ENCODE assay signal across 26 cellular contexts in the genomic region with DNA sequence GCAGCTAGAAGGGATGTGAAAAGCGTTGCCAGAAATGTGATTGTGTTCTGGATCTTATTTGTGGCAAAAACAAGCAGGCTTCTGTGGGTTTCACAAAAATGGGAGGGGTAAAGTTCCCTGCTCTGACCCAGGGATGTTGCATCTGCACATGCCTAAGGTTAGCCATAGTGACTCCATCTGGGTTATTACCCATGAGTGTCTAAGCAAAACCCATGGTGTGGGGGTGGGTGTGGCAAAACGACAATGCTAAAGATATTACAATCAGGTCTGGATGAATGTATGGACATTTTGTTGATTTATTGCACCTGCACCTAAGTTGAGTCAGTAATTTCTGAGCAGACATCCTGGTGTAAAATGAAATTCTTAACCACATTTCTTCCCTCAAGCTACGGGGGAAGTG.
DNase-seq lines count a peak whose midpoint lies in the region; ATAC-seq and TF ChIP-seq lines count a peak whose summit lies in the region.
"Had no signal": no experiment of that assay in that cellular context is flagged by ENCODE, and none has a peak within 500 bp of the region (broad histone marks: within the 10 kb centered on the region; RNA-seq: fewer than 3 reads in every experiment).

No MANE protein-coding gene starts in this region.

- H3K27me3 ChIP-seq in DND-41 (ENCODE audit: insufficient read depth, low read length, poor library complexity): no peaks in the 10 kb centered on the region
- H3K27me3 ChIP-seq: BE2C; BLaER1; BLaER1 treated with 17β-estradiol and CSF1 and Interleukin-3, amounts not matched to agents 10 nM and 100 nM had no signal

- peak; percentile 88 for ATAC-seq in DND-41 (ENCODE audit: insufficient read depth, low read depth)
- ATAC-seq: A549; CD8-positive, alpha-beta T cell had no signal

- H2AFZ ChIP-seq in DND-41 (ENCODE audit: low read depth, low read length): no peak overlapping the region; the same call in 1 of the 2 replicates

- peak overlapping the region; percentile 85 for H3K27ac ChIP-seq in DND-41 (ENCODE audit: low read length)
- H3K27ac ChIP-seq: 22Rv1; A549; BLaER1; BLaER1 treated with 17β-estradiol and CSF1 and Interleukin-3, amounts not matched to agents 10 nM and 100 nM; C4-2B had no signal

- H4K20me1 ChIP-seq in DND-41 (ENCODE audit: insufficient read depth, low read length): no peaks in the 10 kb centered on the region
- H4K20me1 ChIP-seq: BLaER1; BLaER1 treated with 17β-estradiol and CSF1 and Interleukin-3, amounts not matched to agents 10 nM and 100 nM had no signal

- peaks cover 55% of the 10 kb centered on the region for H3K4me1 ChIP-seq in DND-41 (ENCODE audit: insufficient read depth, low read length)
- H3K4me1 ChIP-seq: A549; BE2C; BLaER1; BLaER1 treated with 17β-estradiol and CSF1 and Interleukin-3, amounts not matched to agents 10 nM and 100 nM; Caco-2 had no signal

- H3K79me2 ChIP-seq in DND-41 (ENCODE audit: insufficient read depth, low read length): no peaks in the 10 kb centered on the region

- peaks cover 9% of the 10 kb centered on the region for H3K9me3 ChIP-seq in DND-41 (ENCODE audit: insufficient read depth, low read length, severe bottlenecking)
- H3K9me3 ChIP-seq: A549; BE2C; BLaER1; BLaER1 treated with 17β-estradiol and CSF1 and Interleukin-3, amounts not matched to agents 10 nM and 100 nM; Caco-2 had no signal

- H3K36me3 ChIP-seq in DND-41 (ENCODE audit: insufficient read depth, low read length): no peaks in the 10 kb centered on the region
- H3K36me3 ChIP-seq: BE2C; BLaER1; BLaER1 treated with 17β-estradiol and CSF1 and Interleukin-3, amounts not matched to agents 10 nM and 100 nM had no signal

- DNase-seq in DND-41 (peak; percentile 65), NCI-H1417 (lab: John Stamatoyannopoulos, UW) (no peak)
- DNase-seq: 8988T; ACHN; AML-193; BE2C; C1 segment of cervical spinal cord; Caco-2; Calu3; CD4-positive, alpha-beta memory T cell; CD4-positive, alpha-beta T cell; CD4-positive, CD25-positive, alpha-beta regulatory T cell; CD8-positive, alpha-beta memory T cell; CD8-positive, alpha-beta T cell; COR-L47; DMS 273 treated with DMSO at 0.1 percent for 48 hours; DMS153; DMS53; DMS79; DMS79 treated with DMSO at 0.1 percent for 48 hours; EL had no signal

- H3K9ac ChIP-seq in DND-41 (ENCODE audit: low read depth, low read length): peak overlapping the region; percentile 32; the same call in 1 of the 2 replicates
- H3K9ac ChIP-seq: BLaER1; BLaER1 treated with 17β-estradiol and CSF1 and Interleukin-3, amounts not matched to agents 10 nM and 100 nM had no signal

- H3K4me3 ChIP-seq in DND-41 (ENCODE audit: low read depth in 1 of 2, low read length in 2 of 2): peak overlapping the region in 1 of 2 experiments; percentile 24; a peak in 2 of 4 replicates
- H3K4me3 ChIP-seq: A549; BLaER1; BLaER1 treated with 17β-estradiol and CSF1 and Interleukin-3, amounts not matched to agents 10 nM and 100 nM had no signal

- H3K4me2 ChIP-seq in DND-41 (ENCODE audit: insufficient read depth, low read length): peak overlapping the region; percentile 58
- H3K4me2 ChIP-seq: A549; BLaER1; BLaER1 treated with 17β-estradiol and CSF1 and Interleukin-3, amounts not matched to agents 10 nM and 100 nM had no signal

- no peak for TF ChIP-seq CTCF in DND-41 (IDR thresholded peaks at IDR 0.05; ENCODE audit: borderline replicate concordance, extremely low read depth, low read length, poor library complexity, severe bottlenecking)
